In genomic region chrX:39688219-39688575, GRCh38 we compare ENCODE assay signal across 10 cellular contexts.
DNase-seq lines count a peak whose midpoint lies in the region; ATAC-seq and TF ChIP-seq lines count a peak whose summit lies in the region.
"Had no signal": no experiment of that assay in that cellular context is flagged by ENCODE, and none has a peak within 500 bp of the region (broad histone marks: within the 10 kb centered on the region; RNA-seq: fewer than 3 reads in every experiment).

No MANE protein-coding gene starts in this region.

- ATAC-seq in GM23338, result no peak
- no peak for ATAC-seq in RWPE2 (ENCODE audit: low read depth)
- no peak for ATAC-seq in gastroesophageal sphincter
- no peak for ATAC-seq in GM18861 (IDR thresholded peaks at IDR 0.05; ENCODE audit: unreplicated experiment)
- ATAC-seq in HG03039 (IDR thresholded peaks at IDR 0.05; ENCODE audit: unreplicated experiment), result no peak

- no peak overlapping the region for H3K27ac Mint-ChIP-seq in GM23338

- H3K4me3 Mint-ChIP-seq in GM23338, result no peak overlapping the region

- H3K4me3 ChIP-seq in GM23338, result peak overlapping the region; percentile 67; the same call in 1 of the 2 replicates
- peak overlapping the region; percentile 39 for H3K4me3 ChIP-seq in RWPE2 (ENCODE audit: severe bottlenecking)
- peak overlapping the region; percentile 41 to 57 for H3K4me3 ChIP-seq in gastroesophageal sphincter
- H3K4me3 ChIP-seq in skin epidermis, result peak overlapping the region in 4 of 7 experiments; percentile 20 to 41 (median 32)

- H3K4me1 ChIP-seq in GM23338 (ENCODE audit: insufficient read depth) (peaks cover 14% of the 10 kb centered on the region), RWPE2 (ENCODE audit: insufficient read depth, poor library complexity, severe bottlenecking) (no peaks in the 10 kb centered on the region), gastroesophageal sphincter (peaks cover 0 to 25% (median 4%) of the 10 kb centered on the region in 3 donors)
- H3K4me1 ChIP-seq: uterus had no signal

- H3K36me3 ChIP-seq in GM23338 (ENCODE audit: insufficient read depth) (no peaks in the 10 kb centered on the region), RWPE2 (ENCODE audit: low read depth) (no peaks in the 10 kb centered on the region), gastroesophageal sphincter (no peaks in the 10 kb centered on the region)
- H3K36me3 ChIP-seq: uterus had no signal

- TF ChIP-seq CTCF in GM23338 (conservative IDR thresholded peaks at IDR 0.05; ENCODE audit: low read depth in 2 of 2), result no peak
- no peak for TF ChIP-seq CTCF in RWPE2 (IDR thresholded peaks at IDR 0.05; ENCODE audit: poor library complexity, severe bottlenecking)
- no peak for TF ChIP-seq CTCF in gastroesophageal sphincter (IDR thresholded peaks at IDR 0.05)

- peaks cover 8% of the 10 kb centered on the region; the same call in 1 of the 2 replicates for H3K27me3 ChIP-seq in GM23338 (ENCODE audit: insufficient read depth)
- H3K27me3 ChIP-seq in RWPE2 (ENCODE audit: insufficient read depth, poor library complexity, severe bottlenecking), result no peaks in the 10 kb centered on the region
- H3K27me3 ChIP-seq in gastroesophageal sphincter, result no peaks in the 10 kb centered on the region
- H3K27me3 ChIP-seq: uterus had no signal

- DNase-seq in GM23338 (ENCODE audit: low spot score) (no peak), RWPE2 (ENCODE audit: low spot score) (no peak), NCI-H345 (lab: John Stamatoyannopoulos, UW) (no peak), NCI-H526 (lab: John Stamatoyannopoulos, UW) (no peak)
- DNase-seq: T1000 had no signal

- H3K27me3 Mint-ChIP-seq in GM23338 (ENCODE audit: insufficient read depth, low read depth, poor library complexity), result peaks cover 9% of the 10 kb centered on the region

- H3K9me3 ChIP-seq in RWPE2 (ENCODE audit: severe bottlenecking), result no peaks in the 10 kb centered on the region
- no peaks in the 10 kb centered on the region for H3K9me3 ChIP-seq in gastroesophageal sphincter
- H3K9me3 ChIP-seq: uterus had no signal

- H3K9me2 ChIP-seq in GM23338 (ENCODE audit: insufficient read depth), result no peaks in the 10 kb centered on the region

- H4K20me1 ChIP-seq in GM23338 (replicated peaks; ENCODE audit: insufficient read depth), result no peaks in the 10 kb centered on the region

- no peaks in the 10 kb centered on the region for H3K79me2 ChIP-seq in GM23338 (replicated peaks; ENCODE audit: insufficient read depth)

- H3K27ac ChIP-seq in GM23338 (ENCODE audit: low read depth) (no peak overlapping the region), RWPE2 (ENCODE audit: poor library complexity, severe bottlenecking) (no peak overlapping the region), gastroesophageal sphincter (peak overlapping the region in 3 of 4 donors; percentile 56 to 80 (median 71)), skin epidermis (peak overlapping the region in 1 of 21 experiments; percentile 3)

- H3K4me2 ChIP-seq in GM23338, result peak overlapping the region; percentile 66

- H3F3A ChIP-seq in GM23338 (replicated peaks; ENCODE audit: low read depth), result no peaks in the 10 kb centered on the region

- no peak for TF ChIP-seq EP300 in gastroesophageal sphincter (IDR thresholded peaks at IDR 0.05)

- no peaks in the 10 kb centered on the region; the same call in 2 of the 3 replicates for H3K36me3 Mint-ChIP-seq in GM23338 (ENCODE audit: low read depth)

- H3K4me1 Mint-ChIP-seq in GM23338, result peaks cover 30% of the 10 kb centered on the region

- TF ChIP-seq POLR2A in gastroesophageal sphincter (IDR thresholded peaks at IDR 0.05), result no peak

- no peaks in the 10 kb centered on the region for H3K9me3 Mint-ChIP-seq in GM23338

- H2AFZ ChIP-seq in GM23338, result no peak overlapping the region

- WGBS in gastroesophageal sphincter (ENCODE audit: low coverage in 1 of 2), 2 donors, result 55% methylated on average over 2 of the region's 9 CpGs; no CpG with 5 or more reads in 1 of the 2 donors

TF ChIP-seq in GM23338, 12 proteins besides CTCF, POLR2A, EP300 and RAD21:
- no peak for TF ChIP-seq ZNF114 (CRISPR knock-in tag; IDR thresholded peaks at IDR 0.05)

Comparison
In these comparisons a context has a peak if more than half of its experiments do, and no peak if none do; other contexts are left out.
1. H3K27ac ChIP-seq: peak in gastroesophageal sphincter (3 of 4); none in GM23338 (single experiment) and RWPE2 (single experiment).
2. Peak in every context shown above with its lines, with median percentiles within 50 percentile points of each other: H3K4me3 ChIP-seq.